ENCODE assay signal across 1 cellular context in genomic region chr14:71636076-71636475, GRCh38.
TF ChIP-seq lines count a peak whose summit lies in the region.

No MANE protein-coding gene starts in this region.

TF ChIP-seq in GM12878, 131 proteins besides CTCF, POLR2A, EP300 and RAD21 (continued from another document):
- TF ChIP-seq ZBTB40 (IDR thresholded peaks at IDR 0.05; ENCODE audit: borderline replicate concordance), result no peak
- no peak for TF ChIP-seq SUPT20H (IDR thresholded peaks at IDR 0.05; ENCODE audit: borderline replicate concordance, control insufficient read depth, low read depth, low read length)
- no peak for TF ChIP-seq SMC3 (IDR thresholded peaks at IDR 0.05; ENCODE audit: borderline replicate concordance, low read length)
- TF ChIP-seq MTA2 (IDR thresholded peaks at IDR 0.05; ENCODE audit: low read depth), result no peak
- TF ChIP-seq IKZF2 (IDR thresholded peaks at IDR 0.05), result no peak
